19 cellular contexts compared by ENCODE assay signal in the genomic region with DNA sequence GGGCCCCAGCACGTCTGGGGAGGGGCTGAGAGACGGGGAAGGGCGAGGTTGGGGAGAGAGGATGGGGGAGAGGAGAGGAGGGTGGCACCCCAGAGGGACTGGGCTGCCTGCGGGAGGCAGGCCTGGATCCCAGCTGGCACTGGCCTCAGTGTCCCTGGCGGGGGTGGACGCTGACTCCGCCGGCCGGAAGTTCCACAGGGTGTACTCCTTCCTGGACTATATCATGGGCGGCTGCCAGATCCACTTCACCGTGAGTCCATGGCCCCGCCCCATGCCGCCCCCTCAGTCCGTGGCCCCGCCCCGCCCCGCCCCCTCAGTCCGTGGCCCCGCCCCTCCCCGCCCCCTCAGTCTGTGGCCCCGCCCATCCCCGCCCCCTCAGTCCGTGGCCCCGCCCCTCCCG. TPM values are rescaled to one million over a fixed set of nuclear protein-coding genes. Genes with fewer than 3 reads are reported as not detected.
DNase-seq lines count a peak whose midpoint lies in the region; ATAC-seq and TF ChIP-seq lines count a peak whose summit lies in the region.
"Had no signal": no experiment of that assay in that cellular context is flagged by ENCODE, and none has a peak within 500 bp of the region (broad histone marks: within the 10 kb centered on the region; RNA-seq: fewer than 3 reads in every experiment).

No MANE protein-coding gene starts in this region.

- no peak overlapping the region for H3K4me3 ChIP-seq in testis
- H3K4me3 ChIP-seq: lung, Peyer's patch had no signal

- no peak for TF ChIP-seq CTCF in testis (IDR thresholded peaks at IDR 0.05)

- H3K4me3 Mint-ChIP-seq in activated T-cell treated with anti-CD3 and anti-CD28 coated beads, Interleukin-2, amount 50 U/mL, for 4 hours = no peak overlapping the region
- H3K4me3 Mint-ChIP-seq: activated naive CD4-positive, alpha-beta T cell treated with anti-CD3 and anti-CD28 coated beads, Interleukin-2, amount 50 U/mL, for 24 hours; central memory CD8-positive, alpha-beta T cell; T-helper 1 cell treated with Interleukin-12 subunit alpha and Interleukin-12 subunit beta and Interleukin-4 antibody, amounts not matched to agents 30 μg/mL and 1 μg/mL, for 36 hours had no signal

- peak; percentile 31 to 42 for ATAC-seq in activated T-cell treated with anti-CD3 and anti-CD28 coated beads, Interleukin-2, amount 50 U/mL, for 4 hours

- H3K9me3 Mint-ChIP-seq in activated T-cell treated with anti-CD3 and anti-CD28 coated beads, Interleukin-2, amount 50 U/mL, for 4 hours = no peaks in the 10 kb centered on the region
- H3K9me3 Mint-ChIP-seq: activated naive CD4-positive, alpha-beta T cell treated with anti-CD3 and anti-CD28 coated beads, Interleukin-2, amount 50 U/mL, for 24 hours; central memory CD8-positive, alpha-beta T cell; T-helper 1 cell treated with Interleukin-12 subunit alpha and Interleukin-12 subunit beta and Interleukin-4 antibody, amounts not matched to agents 30 μg/mL and 1 μg/mL, for 36 hours had no signal

- intact Hi-C loops in testis (cut with DNase I; ENCODE audit: low total_unique reads) = no loop called here

- TF ChIP-seq POLR2A in erythroblast (IDR thresholded peaks at IDR 0.05; ENCODE audit: low read length) (no peak), testis (IDR thresholded peaks at IDR 0.05) (no peak)

- no peaks in the 10 kb centered on the region for H3K27me3 ChIP-seq in testis
- H3K27me3 ChIP-seq: Peyer's patch had no signal

- H3K27me3 Mint-ChIP-seq in activated T-cell treated with anti-CD3 and anti-CD28 coated beads, Interleukin-2, amount 50 U/mL, for 4 hours (ENCODE audit: low read depth) = no peaks in the 10 kb centered on the region
- H3K27me3 Mint-ChIP-seq: activated naive CD4-positive, alpha-beta T cell treated with anti-CD3 and anti-CD28 coated beads, Interleukin-2, amount 50 U/mL, for 24 hours; central memory CD8-positive, alpha-beta T cell had no signal

- no peaks in the 10 kb centered on the region for H3K4me1 ChIP-seq in testis

- H3K4me1 Mint-ChIP-seq in activated T-cell treated with anti-CD3 and anti-CD28 coated beads, Interleukin-2, amount 50 U/mL, for 4 hours (ENCODE audit: low read depth) = no peaks in the 10 kb centered on the region
- H3K4me1 Mint-ChIP-seq: activated naive CD4-positive, alpha-beta T cell treated with anti-CD3 and anti-CD28 coated beads, Interleukin-2, amount 50 U/mL, for 24 hours; central memory CD8-positive, alpha-beta T cell had no signal

- H3K36me3 ChIP-seq in testis (ENCODE audit: low read depth, missing control alignments) = no peaks in the 10 kb centered on the region
- H3K36me3 ChIP-seq: Peyer's patch had no signal

- H3K9me3 ChIP-seq in testis = no peaks in the 10 kb centered on the region
- H3K9me3 ChIP-seq: Peyer's patch had no signal

- H3K36me3 Mint-ChIP-seq in activated T-cell treated with anti-CD3 and anti-CD28 coated beads, Interleukin-2, amount 50 U/mL, for 4 hours (ENCODE audit: insufficient read depth) = no peaks in the 10 kb centered on the region
- H3K36me3 Mint-ChIP-seq: activated naive CD4-positive, alpha-beta T cell treated with anti-CD3 and anti-CD28 coated beads, Interleukin-2, amount 50 U/mL, for 24 hours had no signal

- WGBS in testis, 2 donors = 63 to 68% methylated on average over 12 to 19 of the region's 25 CpGs

- DNase-seq in activated T-cell treated with anti-CD3 and anti-CD28 coated beads, Interleukin-2, amount 50 U/mL, for 4 hours = no peak
- DNase-seq in activated T-cell treated with anti-CD3 and anti-CD28 coated beads for 4 hours = no peak
- DNase-seq in NCI-H774 (lab: John Stamatoyannopoulos, UW) = peak; percentile 25
- DNase-seq in erythroblast (lab: John Stamatoyannopoulos, UW) = peak; percentile 46 to 53
- peak; percentile 43 for DNase-seq in testis
- DNase-seq in cerebellar cortex (ENCODE audit: low spot score) = no peak
- no peak for DNase-seq in NCI-H345 (lab: John Stamatoyannopoulos, UW)
- DNase-seq in stimulated activated naive CD4-positive, alpha-beta T cell treated with Interleukin-2 at 50 U/mL for 16 hours (lab: John Stamatoyannopoulos, UW) = no peak
- DNase-seq: activated CD8-positive, alpha-beta memory T cell treated with anti-CD3 and anti-CD28 coated beads for 24 hours; hippocampal formation; NCI-H1417 treated with DMSO at 0.1 percent for 48 hours; NCI-H510A treated with DMSO at 0.1 percent for 48 hours; Peyer's patch; stimulated activated CD4-positive, alpha-beta T cell treated with anti-CD3 and anti-CD28 coated beads, Interleukin-12 subunit alpha, Interleukin-12 subunit beta, amount 100 ng/mL, for 4 hours had no signal

- no peak overlapping the region for H3K27ac ChIP-seq in testis
- H3K27ac ChIP-seq: KMS-11, Peyer's patch had no signal

RNA-seq across cellular contexts. Expression of gene CPNE7, which starts 11.3 kb away (rescaled TPM):
- total RNA-seq in activated T-cell treated with anti-CD3 and anti-CD28 coated beads, Interleukin-2, amount 50 U/mL, for 4 hours = 10 to 100 TPM; 18.0 to 19.5 (median 19.1) TPM
- 10 to 100 TPM; 12.5 to 15.0 TPM for total RNA-seq in testis
- 3.3 TPM for polyA plus RNA-seq in testis (ENCODE audit: insufficient read depth, low read depth, low replicate concordance)

RNA-seq across cellular contexts. Expression of gene RPL13, which starts 26.4 kb away (rescaled TPM):
- 1,000 to 10,000 TPM; 3,320 to 3,425 (median 3,389) TPM for total RNA-seq in activated T-cell treated with anti-CD3 and anti-CD28 coated beads, Interleukin-2, amount 50 U/mL, for 4 hours
- 1,000 to 10,000 TPM; 1,952 to 3,862 TPM for total RNA-seq in testis
- polyA plus RNA-seq in testis (ENCODE audit: insufficient read depth, low read depth, low replicate concordance) = 1,947 TPM

RNA-seq across cellular contexts. Expression of gene DPEP1, which starts 26.6 kb away (rescaled TPM):
- not detected for total RNA-seq in activated T-cell treated with anti-CD3 and anti-CD28 coated beads, Interleukin-2, amount 50 U/mL, for 4 hours
- 100 to 1,000 TPM; 125 to 256 TPM for total RNA-seq in testis
- polyA plus RNA-seq in testis (ENCODE audit: insufficient read depth, low read depth, low replicate concordance) = 105 TPM

Comparison
In these comparisons a context has a peak if more than half of its experiments do, and no peak if none do; other contexts are left out.
1. DNase-seq: peak in NCI-H774 (single experiment), erythroblast (2 of 2) and testis (single experiment); none in activated T-cell treated with anti-CD3 and anti-CD28 coated beads, Interleukin-2, amount 50 U/mL, for 4 hours (single experiment), activated T-cell treated with anti-CD3 and anti-CD28 coated beads for 4 hours (single experiment), cerebellar cortex (single experiment), NCI-H345 (single experiment) and stimulated activated naive CD4-positive, alpha-beta T cell treated with Interleukin-2 at 50 U/mL for 16 hours (single experiment).
2. RNA of gene DPEP1, which starts 26.6 kb away (total RNA-seq): 125 to 256 TPM in testis; not detected in activated T-cell treated with anti-CD3 and anti-CD28 coated beads, Interleukin-2, amount 50 U/mL, for 4 hours; every median in the first group is over 100 times any median in the second.